ENCODE assay signal across 11 cellular contexts in genomic region chr17:1785925-1786324, GRCh38. TPM values are rescaled to one million over a fixed set of nuclear protein-coding genes. Genes with fewer than 3 reads are reported as not detected.
A peak's percentile ranks its signal among the peaks of the same experiment; 100 is the strongest.
DNase-seq lines count a peak whose midpoint lies in the region; ATAC-seq and TF ChIP-seq lines count a peak whose summit lies in the region.
"Had no signal": no experiment of that assay in that cellular context is flagged by ENCODE, and none has a peak within 500 bp of the region (broad histone marks: within the 10 kb centered on the region; RNA-seq: fewer than 3 reads in every experiment).

No MANE protein-coding gene starts in this region.

- TF ChIP-seq CTCF in chondrocyte (IDR thresholded peaks at IDR 0.05), result no peak

- H3K4me3 ChIP-seq in MG63, result no peak overlapping the region
- H3K4me3 ChIP-seq: PC-9 had no signal

- H3K36me3 ChIP-seq in MG63, result peaks cover 18% of the 10 kb centered on the region

- peak; percentile 55 for DNase-seq in MG63
- peak; percentile 22 for DNase-seq in chondrocyte (ENCODE audit: low spot score)
- DNase-seq in left lobe of liver (ENCODE audit: low spot score), result no peak
- DNase-seq in NCI-H1436 (lab: John Stamatoyannopoulos, UW), result no peak
- DNase-seq: activated CD8-positive, alpha-beta memory T cell treated with anti-CD3 and anti-CD28 coated beads, Interleukin-2, amount 50 U/mL, for 48 hours; PC-9; T1000 had no signal

- H3K4me3 Mint-ChIP-seq in chondrocyte (ENCODE audit: unreplicated experiment), result no peak overlapping the region
- H3K4me3 Mint-ChIP-seq in stimulated activated memory B cell treated with anti-CD40 and anti-IgM and Interleukin-4, amounts not matched to agents 10 μg/mL and 1 μg/mL and 100 μg/mL, for 72 hours, result no peak overlapping the region

- H3K9me3 ChIP-seq in MG63, result no peaks in the 10 kb centered on the region

- H3K4me1 Mint-ChIP-seq in chondrocyte (ENCODE audit: low read depth), result peaks cover 52% of the 10 kb centered on the region
- H3K4me1 Mint-ChIP-seq in stimulated activated memory B cell treated with anti-CD40 and anti-IgM and Interleukin-4, amounts not matched to agents 10 μg/mL and 1 μg/mL and 100 μg/mL, for 72 hours, result peaks cover 26% of the 10 kb centered on the region

- no peaks in the 10 kb centered on the region for H3K9me3 Mint-ChIP-seq in chondrocyte (ENCODE audit: low read depth)
- H3K9me3 Mint-ChIP-seq in stimulated activated memory B cell treated with anti-CD40 and anti-IgM and Interleukin-4, amounts not matched to agents 10 μg/mL and 1 μg/mL and 100 μg/mL, for 72 hours, result no peaks in the 10 kb centered on the region

- no peaks in the 10 kb centered on the region for H3K27me3 ChIP-seq in MG63

- no peaks in the 10 kb centered on the region for H3K27me3 Mint-ChIP-seq in chondrocyte (ENCODE audit: low read depth)
- H3K27me3 Mint-ChIP-seq in stimulated activated memory B cell treated with anti-CD40 and anti-IgM and Interleukin-4, amounts not matched to agents 10 μg/mL and 1 μg/mL and 100 μg/mL, for 72 hours, result no peaks in the 10 kb centered on the region

- ATAC-seq in left lobe of liver (peak; percentile 12), HG03571 (IDR thresholded peaks at IDR 0.05; ENCODE audit: unreplicated experiment) (no peak), GM21786 (IDR thresholded peaks at IDR 0.05; ENCODE audit: unreplicated experiment) (no peak), GM19035 (IDR thresholded peaks at IDR 0.05; ENCODE audit: unreplicated experiment) (no peak)
- no peak for ATAC-seq in stimulated activated memory B cell treated with anti-CD40 and anti-IgM and Interleukin-4, amounts not matched to agents 10 μg/mL and 1 μg/mL and 100 μg/mL, for 72 hours

- no peak overlapping the region for H3K27ac Mint-ChIP-seq in chondrocyte (ENCODE audit: unreplicated experiment)
- H3K27ac Mint-ChIP-seq in stimulated activated memory B cell treated with anti-CD40 and anti-IgM and Interleukin-4, amounts not matched to agents 10 μg/mL and 1 μg/mL and 100 μg/mL, for 72 hours, result peak overlapping the region; percentile 22

- peaks cover 15% of the 10 kb centered on the region for H3K36me3 Mint-ChIP-seq in chondrocyte (ENCODE audit: low read depth)
- peaks cover 33% of the 10 kb centered on the region for H3K36me3 Mint-ChIP-seq in stimulated activated memory B cell treated with anti-CD40 and anti-IgM and Interleukin-4, amounts not matched to agents 10 μg/mL and 1 μg/mL and 100 μg/mL, for 72 hours

RNA-seq across cellular contexts. Expression of gene SERPINF1, which starts 24.1 kb away (rescaled TPM):
- total RNA-seq in MG63 (2014; rRNA removed; shearing (Covaris generic); ENCODE audit: low replicate concordance), result 1.2 and 5.0 TPM in 2 replicates
- 14.6 to 69.2 TPM (median 15.2 TPM) in 3 replicates for total RNA-seq in chondrocyte
- 1,041 TPM for total RNA-seq in left lobe of liver

RNA-seq across cellular contexts. Expression of gene SERPINF2, which starts 43.3 kb away (rescaled TPM):
- not detected in 2 replicates for total RNA-seq in MG63 (2014; rRNA removed; shearing (Covaris generic); ENCODE audit: low replicate concordance)
- total RNA-seq in chondrocyte (0.15 to 0.24 TPM (median 0.15 TPM) in 3 replicates), left lobe of liver (1,138 TPM)

RNA-seq across cellular contexts. Expression of gene SMYD4, which starts 43.8 kb away (rescaled TPM):
- total RNA-seq in MG63 (2014; rRNA removed; shearing (Covaris generic); ENCODE audit: low replicate concordance), result 6.3 and 9.6 TPM in 2 replicates
- total RNA-seq in chondrocyte (8.4 to 12.4 TPM (median 10.7 TPM) in 3 replicates), left lobe of liver (6.4 TPM)

RNA-seq across cellular contexts. Expression of gene RPA1, which starts 43.9 kb away (rescaled TPM):
- total RNA-seq in MG63 (2014; rRNA removed; shearing (Covaris generic); ENCODE audit: low replicate concordance), result 34.6 and 49.4 TPM in 2 replicates
- total RNA-seq in chondrocyte (56.6 to 92.6 TPM (median 57.6 TPM) in 3 replicates), left lobe of liver (33.3 TPM)

Comparison
In these comparisons a context has a peak if more than half of its experiments do, and no peak if none do; other contexts are left out.
1. DNase-seq: peak in MG63 (single experiment) and chondrocyte (single experiment); none in left lobe of liver (single experiment) and NCI-H1436 (single experiment).
2. RNA of gene SERPINF1, which starts 24.1 kb away (total RNA-seq): 1,041 TPM in left lobe of liver (single experiment); 14.6 to 69.2 TPM in chondrocyte and 1.2 to 5.0 TPM in MG63; every median in the first group is over 10 times any median in the second.
3. RNA of gene SERPINF2, which starts 43.3 kb away (total RNA-seq): 1,138 TPM in left lobe of liver (single experiment); 0.15 to 0.24 TPM in chondrocyte and not detected in MG63; every median in the first group is over 100 times any median in the second.